In the genomic region with DNA sequence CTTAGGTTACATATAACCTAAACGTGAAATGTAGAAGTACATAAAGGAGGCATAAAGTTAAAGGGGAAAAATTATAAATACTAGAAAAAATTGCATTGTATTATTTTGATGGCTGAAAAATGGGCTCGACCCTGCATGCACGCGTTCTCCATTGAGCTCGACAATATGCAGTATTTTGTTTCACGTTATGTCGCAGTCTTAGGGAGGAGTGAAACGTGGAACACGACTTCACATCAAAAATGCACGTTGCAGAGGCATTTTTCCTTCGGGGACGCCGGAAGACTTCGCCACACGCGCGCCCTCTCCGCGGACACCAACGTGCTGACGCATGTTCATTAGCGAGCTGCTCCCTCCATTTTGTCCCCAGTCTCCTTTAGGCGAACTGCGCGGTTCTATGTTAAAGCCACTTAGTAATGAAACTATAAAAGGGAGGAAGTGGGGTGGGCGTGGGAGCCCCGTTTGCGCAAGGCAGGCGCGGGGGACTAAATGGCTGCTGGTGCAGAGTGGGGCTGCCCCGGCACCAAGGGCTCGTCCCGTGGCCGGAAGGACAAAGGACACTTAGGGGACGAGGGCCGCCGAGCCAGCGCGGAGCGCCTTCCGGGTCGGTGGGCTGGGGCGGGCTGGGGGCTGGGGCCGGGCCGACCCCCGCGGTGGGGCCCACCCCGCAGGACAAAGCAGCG, we compare ENCODE assay signal across 7 cellular contexts. TPM values are rescaled to one million over a fixed set of nuclear protein-coding genes. Genes with fewer than 3 reads are reported as not detected.
A peak's percentile ranks its signal among the peaks of the same experiment; 100 is the strongest.
DNase-seq lines count a peak whose midpoint lies in the region; ATAC-seq and TF ChIP-seq lines count a peak whose summit lies in the region.

No MANE protein-coding gene starts in this region.

- TF ChIP-seq EP300 in sigmoid colon (IDR thresholded peaks at IDR 0.05), result peak in 1 of 4 donors; percentile 36

- H3K27ac ChIP-seq in hepatocyte (peak overlapping the region; percentile 99), sigmoid colon (peak overlapping the region; percentile 98 to 100 (median 99))

- TF ChIP-seq POLR2A in sigmoid colon (IDR thresholded peaks at IDR 0.05), result peak; percentile 49 to 60

- H3K79me2 ChIP-seq in hepatocyte, result peaks cover 40% of the 10 kb centered on the region

- no peaks in the 10 kb centered on the region for H3K27me3 ChIP-seq in hepatocyte
- H3K27me3 ChIP-seq in sigmoid colon, result no peaks in the 10 kb centered on the region

- H3K36me3 ChIP-seq in hepatocyte (replicated peaks; ENCODE audit: insufficient read depth, low read depth) (no peaks in the 10 kb centered on the region), sigmoid colon (peaks cover 0 to 12% (median 0%) of the 10 kb centered on the region in 4 donors)

- intact Hi-C loops in sigmoid colon (cut with DNase I), result loop anchor here (1.0 to 10.0 kb wide), 3 partner anchors 30 to 1580 kb away; a partner anchor contains a TSS

- TF ChIP-seq CTCF in GM13977 (IDR thresholded peaks at IDR 0.05; ENCODE audit: extremely low read depth, insufficient read depth, missing control alignments), result no peak
- no peak for TF ChIP-seq CTCF in hepatocyte (IDR thresholded peaks at IDR 0.05; ENCODE audit: poor library complexity)
- TF ChIP-seq CTCF in sigmoid colon (IDR thresholded peaks at IDR 0.05), result no peak

- H3K4me2 ChIP-seq in hepatocyte, result peak overlapping the region; percentile 82

- peak; percentile 92 for DNase-seq in GM13977 (ENCODE audit: low spot score)
- peak in 2 of 3 experiments; percentile 84 to 99 for DNase-seq in NCI-H1417 (lab: John Stamatoyannopoulos, UW)
- DNase-seq in T follicular helper cell (ENCODE audit: low read depth), result peak; percentile 79
- peak in 43 of 56 donors; percentile 63 to 98 (median 89) for DNase-seq in amygdala (lab: John Stamatoyannopoulos, UW)
- DNase-seq in hepatocyte (ENCODE audit: low spot score), result no peak
- peak; percentile 94 for DNase-seq in sigmoid colon

- H3K9me3 ChIP-seq in hepatocyte (ENCODE audit: low read depth) (no peaks in the 10 kb centered on the region), sigmoid colon (no peaks in the 10 kb centered on the region)

- H3K4me1 ChIP-seq in hepatocyte (ENCODE audit: insufficient read depth) (peaks cover 11% of the 10 kb centered on the region), sigmoid colon (peaks cover 0 to 49% (median 39%) of the 10 kb centered on the region in 4 donors)

- ATAC-seq in HG02642 (IDR thresholded peaks at IDR 0.05; ENCODE audit: poor library complexity, unreplicated experiment), result peak; percentile 69

- in situ Hi-C loops in GM13977 (cut with MboI; ENCODE audit: low pct_unique_long_range_greater_than_20kb, low sequenced_read_pairs, unreplicated experiment), result no loop called here

- H3K4me3 ChIP-seq in hepatocyte (peak overlapping the region; percentile 52), sigmoid colon (peak overlapping the region; percentile 70 to 81 (median 76))

- peak overlapping the region; percentile 35 for H2AFZ ChIP-seq in hepatocyte

- H4K20me1 ChIP-seq in hepatocyte (ENCODE audit: insufficient read depth, poor library complexity, severe bottlenecking), result peaks cover 2% of the 10 kb centered on the region

- whole genome bisulfite sequencing in hepatocyte (ENCODE audit: low lambda C conversion rate, missing lambda C conversion rate), result 2% methylated on average over 31 of the region's 49 CpGs
- WGBS in sigmoid colon, 2 donors, result 0 to 1% methylated on average over 49 of the region's 49 CpGs

- H3K9me2 ChIP-seq in hepatocyte (replicated peaks; ENCODE audit: insufficient read depth), result no peaks in the 10 kb centered on the region

RNA-seq across cellular contexts. Expression of a gene that starts 0.7 kb away (rescaled TPM):
- total RNA-seq in hepatocyte (24.3 and 32.0 TPM in 2 replicates), sigmoid colon (100 to 1,000 TPM in 1 of 4 donors, 10 to 100 TPM in 3; 59.7 to 132 (median 79.9) TPM)
- polyA plus RNA-seq in hepatocyte (56.5 and 61.9 TPM in 2 replicates), sigmoid colon (10 to 100 TPM; 35.2 to 62.4 (median 53.5) TPM)

RNA-seq across cellular contexts. Expression of a gene that starts 29.6 kb away (rescaled TPM):
- total RNA-seq in hepatocyte, result 316 and 321 TPM in 2 replicates
- 293 and 298 TPM in 2 replicates for polyA plus RNA-seq in hepatocyte
- 100 to 1,000 TPM; 264 to 339 (median 282) TPM for total RNA-seq in sigmoid colon
- polyA plus RNA-seq in sigmoid colon, result 100 to 1,000 TPM in 1 of 3 donors, 10 to 100 TPM in 2; 71.0 to 201 (median 82.3) TPM
